In genomic region chr17:77207689-77208216, GRCh38 we compare ENCODE assay signal across 19 cellular contexts.
DNase-seq lines count a peak whose midpoint lies in the region; ATAC-seq and TF ChIP-seq lines count a peak whose summit lies in the region.
"Had no signal": no experiment of that assay in that cellular context is flagged by ENCODE, and none has a peak within 500 bp of the region (broad histone marks: within the 10 kb centered on the region; RNA-seq: fewer than 3 reads in every experiment).

No MANE protein-coding gene starts in this region.

- H3K79me1 ChIP-seq in neuronal stem cell (ENCODE audit: low read depth, low read length): no peaks in the 10 kb centered on the region

- H3K27ac Mint-ChIP-seq in activated naive CD8-positive, alpha-beta T cell treated with anti-CD3 and anti-CD28 coated beads, Interleukin-2, amount 50 U/mL, for 24 hours: no peak overlapping the region
- H3K27ac Mint-ChIP-seq: activated T-cell treated with anti-CD3 and anti-CD28 coated beads, Interleukin-2, amount 50 U/mL, for 72 hours; stimulated activated naive B cell treated with anti-CD40 and anti-IgM and Interleukin-4, amounts not matched to agents 10 μg/mL and 1 μg/mL and 100 μg/mL, for 72 hours had no signal

- intact Hi-C loops in A673 (cut with micrococcal nuclease; ENCODE audit: unreplicated experiment): no loop called here

- H3K18ac ChIP-seq in neuronal stem cell (ENCODE audit: low read length): no peak overlapping the region

- H2BK15ac ChIP-seq in neuronal stem cell (ENCODE audit: low read length): no peak overlapping the region

- H4K20me1 ChIP-seq in smooth muscle cell (ENCODE audit: low read depth): peaks cover 27% of the 10 kb centered on the region

- no peak for DNase-seq in A673 (ENCODE audit: low spot score)
- DNase-seq in smooth muscle cell (lab: John Stamatoyannopoulos, UW; ENCODE audit: unreplicated experiment): no peak
- DNase-seq in activated naive CD8-positive, alpha-beta T cell treated with anti-CD3 and anti-CD28 coated beads, Interleukin-2, amount 50 U/mL, for 24 hours: no peak
- DNase-seq in SKM-1 (lab: John Stamatoyannopoulos, UW; ENCODE audit: unreplicated experiment): no peak
- no peak for DNase-seq in neuronal stem cell (ENCODE audit: low spot score)
- DNase-seq in GM13976 (ENCODE audit: low spot score): no peak
- DNase-seq: activated CD4-positive, CD25-positive, alpha-beta regulatory T cell treated with anti-CD3 and anti-CD28 coated beads, Interleukin-2, amount 50 U/mL, for 72 hours; activated naive CD4-positive, alpha-beta T cell treated with anti-CD3 and anti-CD28 coated beads, Interleukin-2, amount 50 U/mL, for 16 hours; activated T-cell treated with anti-CD3 and anti-CD28 coated beads, Interleukin-2, amount 50 U/mL, for 72 hours; colonic mucosa; kidney; NCI-H2171; stimulated activated naive B cell treated with anti-CD40 and anti-IgM and Interleukin-4, amounts not matched to agents 10 μg/mL and 1 μg/mL and 100 μg/mL, for 72 hours; T-helper 9 cell had no signal

- H3K4me1 ChIP-seq in A673 (ENCODE audit: insufficient read depth, low read length, poor library complexity, severe bottlenecking) (peaks cover 38% of the 10 kb centered on the region), smooth muscle cell (ENCODE audit: low read depth) (peaks cover 9% of the 10 kb centered on the region), neuronal stem cell (ENCODE audit: control insufficient read depth in 2 of 2, insufficient read depth in 1 of 2, low read depth in 1 of 2, low read length in 2 of 2) (peaks cover 0 to 5% of the 10 kb centered on the region in 2 donors)
- H3K4me1 ChIP-seq: colonic mucosa, HAP-1 had no signal

- H2BK12ac ChIP-seq in neuronal stem cell (ENCODE audit: low read length): no peak overlapping the region

- peaks cover 8% of the 10 kb centered on the region for H3K4me1 Mint-ChIP-seq in activated naive CD8-positive, alpha-beta T cell treated with anti-CD3 and anti-CD28 coated beads, Interleukin-2, amount 50 U/mL, for 24 hours

- H3K9me3 ChIP-seq in A673 (ENCODE audit: low read depth, low read length, poor library complexity, severe bottlenecking) (no peaks in the 10 kb centered on the region), smooth muscle cell (replicated peaks; ENCODE audit: low read depth) (no peaks in the 10 kb centered on the region), neuronal stem cell (replicated peaks in 1 of 2; ENCODE audit: control insufficient read depth in 2 of 2, insufficient read depth in 1 of 2, low read depth in 1 of 2, low read length in 2 of 2) (peaks cover 0 to 2% of the 10 kb centered on the region in 2 donors)
- H3K9me3 ChIP-seq: colonic mucosa, HAP-1, SJSA1 had no signal

- no peak overlapping the region for H4K91ac ChIP-seq in neuronal stem cell (ENCODE audit: low read depth, low read length, poor library complexity)

- TF ChIP-seq CTCF in A673 (conservative IDR thresholded peaks at IDR 0.05; ENCODE audit: low read depth, low read length) (no peak), VCaP (conservative IDR thresholded peaks at IDR 0.05) (no peak), smooth muscle cell (IDR thresholded peaks at IDR 0.05; ENCODE audit: borderline replicate concordance, insufficient read depth, poor library complexity, severe bottlenecking) (no peak), GM13976 (IDR thresholded peaks at IDR 0.05; ENCODE audit: borderline replicate concordance, control extremely low read depth, extremely low read depth, insufficient read depth, missing control alignments) (no peak)

- H2AFZ ChIP-seq in smooth muscle cell (ENCODE audit: low read depth) (no peak overlapping the region), neuronal stem cell (ENCODE audit: low read length) (no peak overlapping the region)

- CTCF ChIA-PET in A673 (lab: Charles Lee): no interaction called here

- H3K9me3 Mint-ChIP-seq in activated naive CD8-positive, alpha-beta T cell treated with anti-CD3 and anti-CD28 coated beads, Interleukin-2, amount 50 U/mL, for 24 hours: no peaks in the 10 kb centered on the region
- H3K9me3 Mint-ChIP-seq: activated T-cell treated with anti-CD3 and anti-CD28 coated beads, Interleukin-2, amount 50 U/mL, for 72 hours; stimulated activated naive B cell treated with anti-CD40 and anti-IgM and Interleukin-4, amounts not matched to agents 10 μg/mL and 1 μg/mL and 100 μg/mL, for 72 hours had no signal

- no peak overlapping the region for H3K4me3 Mint-ChIP-seq in activated naive CD8-positive, alpha-beta T cell treated with anti-CD3 and anti-CD28 coated beads, Interleukin-2, amount 50 U/mL, for 24 hours
- H3K4me3 Mint-ChIP-seq: activated T-cell treated with anti-CD3 and anti-CD28 coated beads, Interleukin-2, amount 50 U/mL, for 72 hours; stimulated activated naive B cell treated with anti-CD40 and anti-IgM and Interleukin-4, amounts not matched to agents 10 μg/mL and 1 μg/mL and 100 μg/mL, for 72 hours had no signal

- peaks cover 58% of the 10 kb centered on the region for H3K36me3 Mint-ChIP-seq in activated naive CD8-positive, alpha-beta T cell treated with anti-CD3 and anti-CD28 coated beads, Interleukin-2, amount 50 U/mL, for 24 hours (ENCODE audit: low read depth)

- no peaks in the 10 kb centered on the region for H3K27me3 Mint-ChIP-seq in activated naive CD8-positive, alpha-beta T cell treated with anti-CD3 and anti-CD28 coated beads, Interleukin-2, amount 50 U/mL, for 24 hours
- H3K27me3 Mint-ChIP-seq: stimulated activated naive B cell treated with anti-CD40 and anti-IgM and Interleukin-4, amounts not matched to agents 10 μg/mL and 1 μg/mL and 100 μg/mL, for 72 hours had no signal

- H3K27me3 ChIP-seq in A673 (replicated peaks; ENCODE audit: insufficient read depth, low read depth, low read length, poor library complexity) (no peaks in the 10 kb centered on the region), layer of hippocampus (ENCODE audit: control insufficient read depth, insufficient read depth, low read length) (no peaks in the 10 kb centered on the region), smooth muscle cell (ENCODE audit: low read depth) (no peaks in the 10 kb centered on the region), neuronal stem cell (ENCODE audit: control insufficient read depth in 3 of 3, insufficient read depth in 3 of 3, low read depth in 1 of 3, low read length in 3 of 3) (no peaks in the 10 kb centered on the region)
- H3K27me3 ChIP-seq: colonic mucosa, SJSA1 had no signal

- no peaks in the 10 kb centered on the region for H3K79me2 ChIP-seq in smooth muscle cell (ENCODE audit: low read depth)

- H3K4me3 ChIP-seq in A673 (ENCODE audit: low read depth, low read length, poor library complexity, severe bottlenecking) (no peak overlapping the region), smooth muscle cell (no peak overlapping the region), neuronal stem cell (ENCODE audit: low read length in 2 of 2) (no peak overlapping the region)
- H3K4me3 ChIP-seq: colonic mucosa, HAP-1, SJSA1 had no signal

- H3K23ac ChIP-seq in neuronal stem cell (ENCODE audit: low read depth, low read length, poor library complexity): no peak overlapping the region

- ATAC-seq in activated naive CD8-positive, alpha-beta T cell treated with anti-CD3 and anti-CD28 coated beads, Interleukin-2, amount 50 U/mL, for 24 hours: no peak
- ATAC-seq: activated T-cell treated with anti-CD3 and anti-CD28 coated beads, Interleukin-2, amount 50 U/mL, for 72 hours; stimulated activated naive B cell treated with anti-CD40 and anti-IgM and Interleukin-4, amounts not matched to agents 10 μg/mL and 1 μg/mL and 100 μg/mL, for 72 hours had no signal

- H3K36me3 ChIP-seq in A673 (ENCODE audit: insufficient read depth, low read length, poor library complexity, severe bottlenecking) (peaks cover 85% of the 10 kb centered on the region), smooth muscle cell (ENCODE audit: low read depth) (peaks cover 6% of the 10 kb centered on the region), neuronal stem cell (replicated peaks in 1 of 2; ENCODE audit: control insufficient read depth in 2 of 2, insufficient read depth in 2 of 2, low read length in 2 of 2) (peaks cover 47 to 99% of the 10 kb centered on the region in 2 donors)

- H2BK5ac ChIP-seq in neuronal stem cell (ENCODE audit: low read length): no peak overlapping the region

- peaks cover 33% of the 10 kb centered on the region for H3F3A ChIP-seq in smooth muscle cell (ENCODE audit: low read depth)

- WGBS in smooth muscle cell (ENCODE audit: low lambda C conversion rate): 55% methylated on average over 9 of the region's 9 CpGs
- WGBS in neuronal stem cell (ENCODE audit: extremely low coverage in 2 of 2, insufficient read length in 2 of 2, insufficient replicate concordance in 1 of 2), 2 donors: no CpG with 5 or more reads among the region's 9 CpGs

- POLR2A ChIA-PET in A673 (lab: Charles Lee; ENCODE audit: low non-redundant PET): no interaction called here

- in situ Hi-C loops in GM13976 (cut with MboI; ENCODE audit: low sequenced_read_pairs, unreplicated experiment): no loop called here

- H3K9ac ChIP-seq in smooth muscle cell (ENCODE audit: low read depth) (no peak overlapping the region), neuronal stem cell (ENCODE audit: low read depth, low read length, poor library complexity) (no peak overlapping the region)

- no peak overlapping the region for H2BK120ac ChIP-seq in neuronal stem cell (ENCODE audit: low read depth, low read length)

- H3K27ac ChIP-seq in A673 (ENCODE audit: low read depth, low read length, poor library complexity, severe bottlenecking) (peak overlapping the region; percentile 40), VCaP (peak overlapping the region; percentile 34), layer of hippocampus (ENCODE audit: low read depth, low read length) (peak overlapping the region; percentile 79), smooth muscle cell (ENCODE audit: low read depth) (peak overlapping the region; percentile 87), neuronal stem cell (replicated peaks; ENCODE audit: low read length) (no peak overlapping the region)
- H3K27ac ChIP-seq: C4-2B, colonic mucosa, SJSA1 had no signal

- no peak overlapping the region for H3K14ac ChIP-seq in neuronal stem cell (ENCODE audit: low read length)

- peak overlapping the region; percentile 14 for H3K4me2 ChIP-seq in smooth muscle cell
- H3K4me2 ChIP-seq in neuronal stem cell (ENCODE audit: insufficient read depth, low read length, poor library complexity, severe bottlenecking): no peak overlapping the region

- no peak overlapping the region for H3K4ac ChIP-seq in neuronal stem cell (ENCODE audit: low read length)

- no peak overlapping the region for H4K8ac ChIP-seq in neuronal stem cell (ENCODE audit: low read depth, low read length)

- H2AK5ac ChIP-seq in neuronal stem cell (ENCODE audit: low read depth, low read length): no peak overlapping the region

- BruUV-seq in A673 (replicated peaks; lab: Mats Ljungman, UMichigan): no TSS peak
